In the genomic region with DNA sequence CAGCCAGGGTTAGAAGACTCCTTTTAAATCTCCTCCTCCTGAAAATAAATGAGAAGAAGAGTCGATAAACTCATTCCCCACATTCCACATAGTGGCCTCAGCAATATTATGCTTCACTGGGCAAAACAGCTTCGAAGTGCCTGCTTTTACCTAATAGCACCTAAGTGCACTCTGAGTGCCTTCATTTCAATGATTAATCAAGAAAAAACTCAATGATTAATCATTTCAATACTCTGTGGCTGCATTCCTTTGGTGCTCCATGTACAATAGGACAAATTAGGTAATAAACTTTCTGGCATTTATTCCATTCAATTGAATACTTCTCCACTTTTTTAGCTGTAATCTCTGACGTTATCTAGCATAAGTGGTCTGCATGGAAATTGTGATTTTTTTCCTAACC, we compare ENCODE assay signal across 15 cellular contexts.
A peak's percentile ranks its signal among the peaks of the same experiment; 100 is the strongest.
DNase-seq lines count a peak whose midpoint lies in the region; ATAC-seq, FAIRE-seq and TF ChIP-seq lines count a peak whose summit lies in the region.
"Had no signal": no experiment of that assay in that cellular context is flagged by ENCODE, and none has a peak within 500 bp of the region (broad histone marks: within the 10 kb centered on the region; RNA-seq: fewer than 3 reads in every experiment).

No MANE protein-coding gene starts in this region.

- H3K4me1 ChIP-seq in muscle layer of duodenum (ENCODE audit: control insufficient read depth in 1 of 2, insufficient read depth in 2 of 2, low read length in 2 of 2) = peaks cover 5 to 13% of the 10 kb centered on the region in 2 donors

- no peak for TF ChIP-seq CTCF in epithelial cell of esophagus (IDR thresholded peaks at IDR 0.05; ENCODE audit: insufficient read depth, low read depth, low read length, missing control alignments)

- H3K4me3 ChIP-seq in epithelial cell of esophagus (ENCODE audit: low read length) (no peak overlapping the region), muscle layer of duodenum (ENCODE audit: low read depth in 1 of 2, low read length in 2 of 2) (no peak overlapping the region)
- H3K4me3 ChIP-seq: SK-N-MC had no signal

- peak; percentile 62 for DNase-seq in AG08395 (ENCODE audit: low spot score)
- peak; percentile 96 for DNase-seq in M059J (ENCODE audit: low read depth)
- DNase-seq in epithelial cell of esophagus (ENCODE audit: low read depth) = peak; percentile 80
- no peak for DNase-seq in amygdala (lab: John Stamatoyannopoulos, UW)
- DNase-seq in GM12891 (ENCODE audit: insufficient read length, low spot score) = no peak
- DNase-seq in central memory CD4-positive, alpha-beta T cell = no peak
- DNase-seq: activated CD4-positive, alpha-beta T cell treated with anti-CD3 and anti-CD28 coated beads, Interleukin-2, amount 10 ng/mL, durations not matched to agents 7 days and 5 days; H9; NCI-H69 had no signal

- H3K9me3 ChIP-seq in muscle layer of duodenum (ENCODE audit: control insufficient read depth in 1 of 2, low read length in 2 of 2) = no peaks in the 10 kb centered on the region

- no peaks in the 10 kb centered on the region for H3K27me3 ChIP-seq in muscle layer of duodenum (ENCODE audit: low read depth, low read length)

- H3K27ac ChIP-seq in muscle layer of duodenum (ENCODE audit: low read length) = peak overlapping the region; percentile 11
- H3K27ac ChIP-seq: SK-N-MC had no signal

- no peaks in the 10 kb centered on the region for H3K36me3 ChIP-seq in muscle layer of duodenum (ENCODE audit: control insufficient read depth in 1 of 2, insufficient read depth in 2 of 2, low read length in 2 of 2)

- ATAC-seq in GM18861 (IDR thresholded peaks at IDR 0.05; ENCODE audit: unreplicated experiment) = no peak
- ATAC-seq: activated naive CD4-positive, alpha-beta T cell treated with anti-CD3 and anti-CD28 coated beads, Interleukin-2, amount 50 U/mL, for 72 hours had no signal

- FAIRE-seq in GM12891 (lab: Jason Lieb, UNC) = no peak
- FAIRE-seq: GM19239, islet of Langerhans had no signal

- TF ChIP-seq POLR2A in GM12891 (IDR thresholded peaks at IDR 0.05; ENCODE audit: low read depth, low read length) = no peak

TF ChIP-seq in GM12891, 5 proteins besides CTCF, POLR2A, EP300 and RAD21:
- no peak for TF ChIP-seq PAX5 (IDR thresholded peaks at IDR 0.05; ENCODE audit: insufficient read depth, low read length, severe bottlenecking)

Comparison
In these comparisons a context has a peak if more than half of its experiments do, and no peak if none do; other contexts are left out.
1. DNase-seq: peak in AG08395 (single experiment), M059J (single experiment) and epithelial cell of esophagus (single experiment); none in amygdala (0 of 56), GM12891 (single experiment) and central memory CD4-positive, alpha-beta T cell (single experiment).